14 cellular contexts compared by ENCODE assay signal in genomic region chr20:8082999-8083398, GRCh38. TPM values are rescaled to one million over a fixed set of nuclear protein-coding genes. Genes with fewer than 3 reads are reported as not detected.
A peak's percentile ranks its signal among the peaks of the same experiment; 100 is the strongest.
DNase-seq lines count a peak whose midpoint lies in the region; ATAC-seq, FAIRE-seq and TF ChIP-seq lines count a peak whose summit lies in the region.
"Had no signal": no experiment of that assay in that cellular context is flagged by ENCODE, and none has a peak within 500 bp of the region (broad histone marks: within the 10 kb centered on the region; RNA-seq: fewer than 3 reads in every experiment).

No MANE protein-coding gene starts in this region.

- H3K4me1 Mint-ChIP-seq in astrocyte (ENCODE audit: low read depth, unreplicated experiment) (no peaks in the 10 kb centered on the region), nephron (peaks cover 25% of the 10 kb centered on the region)
- H3K4me1 Mint-ChIP-seq: stimulated activated naive B cell treated with anti-CD40 and anti-IgM and Interleukin-4, amounts not matched to agents 10 μg/mL and 1 μg/mL and 100 μg/mL, for 72 hours had no signal

- no peak overlapping the region for H2AFZ ChIP-seq in astrocyte (ENCODE audit: low read depth, low read length)

- no peaks in the 10 kb centered on the region for H3K4me1 ChIP-seq in astrocyte (ENCODE audit: insufficient read depth, low read length)

- H3K9me3 ChIP-seq in astrocyte (ENCODE audit: insufficient read depth, low read depth, low read length): no peaks in the 10 kb centered on the region
- H3K9me3 ChIP-seq: neutrophil, SJSA1 had no signal

- ATAC-seq in HG03521 (IDR thresholded peaks at IDR 0.05; ENCODE audit: unreplicated experiment) (no peak), HG03135 (IDR thresholded peaks at IDR 0.05; ENCODE audit: unreplicated experiment) (no peak)
- ATAC-seq: stimulated activated naive B cell treated with anti-CD40 and anti-IgM and Interleukin-4, amounts not matched to agents 10 μg/mL and 1 μg/mL and 100 μg/mL, for 72 hours had no signal

- no peaks in the 10 kb centered on the region for H3K27me3 ChIP-seq in astrocyte (ENCODE audit: insufficient read depth, low read length)
- H3K27me3 ChIP-seq: cardiac muscle cell, neutrophil, SJSA1 had no signal

- H3K9ac ChIP-seq in astrocyte (ENCODE audit: low read length): no peak overlapping the region

- no peak overlapping the region for H3K27ac Mint-ChIP-seq in astrocyte (ENCODE audit: unreplicated experiment)
- H3K27ac Mint-ChIP-seq in nephron: peak overlapping the region in 2 of 3 experiments; percentile 3 to 50
- H3K27ac Mint-ChIP-seq: stimulated activated naive B cell treated with anti-CD40 and anti-IgM and Interleukin-4, amounts not matched to agents 10 μg/mL and 1 μg/mL and 100 μg/mL, for 72 hours had no signal

- DNase-seq in GM03348 (ENCODE audit: low spot score): peak; percentile 56
- DNase-seq in NCI-H1436 (lab: John Stamatoyannopoulos, UW): peak; percentile 65
- DNase-seq in astrocyte (ENCODE audit: low read depth): peak; percentile 72
- DNase-seq in islet precursor cell: no peak
- DNase-seq: DND-41; NCI-H2029; stimulated activated naive B cell treated with anti-CD40 and anti-IgM and Interleukin-4, amounts not matched to agents 10 μg/mL and 1 μg/mL and 100 μg/mL, for 72 hours had no signal

- no peaks in the 10 kb centered on the region for H3K36me3 Mint-ChIP-seq in astrocyte (ENCODE audit: low read depth, unreplicated experiment)
- no peaks in the 10 kb centered on the region for H3K36me3 Mint-ChIP-seq in nephron (ENCODE audit: low read depth)
- H3K36me3 Mint-ChIP-seq: stimulated activated naive B cell treated with anti-CD40 and anti-IgM and Interleukin-4, amounts not matched to agents 10 μg/mL and 1 μg/mL and 100 μg/mL, for 72 hours had no signal

- no peak overlapping the region for H3K4me3 ChIP-seq in astrocyte (ENCODE audit: insufficient read depth, low read depth, low read length)
- H3K4me3 ChIP-seq: cardiac muscle cell, SJSA1 had no signal

- H4K20me1 ChIP-seq in astrocyte (ENCODE audit: insufficient read depth, low read length): no peaks in the 10 kb centered on the region

- H3K27me3 Mint-ChIP-seq in astrocyte (ENCODE audit: low read depth, unreplicated experiment) (no peaks in the 10 kb centered on the region), nephron (ENCODE audit: low read depth) (no peaks in the 10 kb centered on the region)
- H3K27me3 Mint-ChIP-seq: stimulated activated naive B cell treated with anti-CD40 and anti-IgM and Interleukin-4, amounts not matched to agents 10 μg/mL and 1 μg/mL and 100 μg/mL, for 72 hours had no signal

- no peaks in the 10 kb centered on the region for H3K79me2 ChIP-seq in astrocyte (ENCODE audit: insufficient read depth, low read length)

- no peak overlapping the region for H3K4me2 ChIP-seq in astrocyte (ENCODE audit: low read length)

- FAIRE-seq in astrocyte (lab: Jason Lieb, UNC): no peak
- FAIRE-seq: GM18507 had no signal

- H3K4me3 Mint-ChIP-seq in astrocyte (ENCODE audit: unreplicated experiment): no peak overlapping the region
- no peak overlapping the region for H3K4me3 Mint-ChIP-seq in nephron
- H3K4me3 Mint-ChIP-seq: stimulated activated naive B cell treated with anti-CD40 and anti-IgM and Interleukin-4, amounts not matched to agents 10 μg/mL and 1 μg/mL and 100 μg/mL, for 72 hours had no signal

- no peak overlapping the region for H3K27ac ChIP-seq in astrocyte (ENCODE audit: low read depth, low read length)
- H3K27ac ChIP-seq: cardiac muscle cell, neutrophil, SJSA1 had no signal

- H3K36me3 ChIP-seq in astrocyte (ENCODE audit: insufficient read depth, low read length): no peaks in the 10 kb centered on the region
- H3K36me3 ChIP-seq: cardiac muscle cell, neutrophil, SJSA1 had no signal

- TF ChIP-seq CTCF in astrocyte (IDR thresholded peaks at IDR 0.05; ENCODE audit: insufficient read depth, low read depth, low read length) (no peak), nephron (IDR thresholded peaks at IDR 0.05; ENCODE audit: unreplicated experiment in 3 of 3) (no peak)

- H3K9me3 Mint-ChIP-seq in astrocyte (ENCODE audit: unreplicated experiment) (no peaks in the 10 kb centered on the region), nephron (no peaks in the 10 kb centered on the region)
- H3K9me3 Mint-ChIP-seq: stimulated activated naive B cell treated with anti-CD40 and anti-IgM and Interleukin-4, amounts not matched to agents 10 μg/mL and 1 μg/mL and 100 μg/mL, for 72 hours had no signal

RNA-seq across cellular contexts. Expression of gene PLCB1, which starts 49.1 kb away (rescaled TPM):
- 10.7 and 11.0 TPM in 2 replicates for total RNA-seq in astrocyte
